ENCODE assay signal across 8 cellular contexts in genomic region chr19:18479964-18480723, GRCh38. TPM values are rescaled to one million over a fixed set of nuclear protein-coding genes. Genes with fewer than 3 reads are reported as not detected.
DNase-seq lines count a peak whose midpoint lies in the region; ATAC-seq and TF ChIP-seq lines count a peak whose summit lies in the region.

No MANE protein-coding gene starts in this region.

- H3K27me3 ChIP-seq in OCI-LY3 (ENCODE audit: low read depth, low read length): no peaks in the 10 kb centered on the region
- H3K27me3 ChIP-seq in neuronal stem cell (ENCODE audit: control insufficient read depth in 3 of 3, insufficient read depth in 3 of 3, low read depth in 1 of 3, low read length in 3 of 3): no peaks in the 10 kb centered on the region

- H3K4me3 ChIP-seq in OCI-LY3 (ENCODE audit: low read length) (no peak overlapping the region), neuronal stem cell (ENCODE audit: low read length in 2 of 2) (no peak overlapping the region)

- no peak overlapping the region for H3K4ac ChIP-seq in neuronal stem cell (ENCODE audit: low read length)

- no peaks in the 10 kb centered on the region for H3K9me3 Mint-ChIP-seq in endothelial cell (ENCODE audit: unreplicated experiment)

- no peak overlapping the region for H3K4me3 Mint-ChIP-seq in endothelial cell (ENCODE audit: unreplicated experiment)

- H2AK5ac ChIP-seq in neuronal stem cell (ENCODE audit: low read depth, low read length): no peak overlapping the region

- peak; percentile 82 for DNase-seq in EL
- DNase-seq in endothelial cell (ENCODE audit: low spot score): no peak
- no peak for DNase-seq in neuronal stem cell (ENCODE audit: low spot score)
- no peak for DNase-seq in NCI-H1048 (lab: John Stamatoyannopoulos, UW)
- no peak for DNase-seq in NCI-H2081 treated with DMSO at 0.1 percent for 48 hours (lab: John Stamatoyannopoulos, UW)

- H2BK5ac ChIP-seq in neuronal stem cell (ENCODE audit: low read length): no peak overlapping the region

- peaks cover 98% of the 10 kb centered on the region for H3K79me2 ChIP-seq in OCI-LY3 (ENCODE audit: low read length)

- TF ChIP-seq CTCF in OCI-LY3 (IDR thresholded peaks at IDR 0.05; ENCODE audit: low read depth, low read length): no peak
- no peak for TF ChIP-seq CTCF in endothelial cell (IDR thresholded peaks at IDR 0.05; ENCODE audit: unreplicated experiment)

- H2AFZ ChIP-seq in OCI-LY3 (ENCODE audit: low read depth, low read length): no peak overlapping the region
- no peak overlapping the region for H2AFZ ChIP-seq in neuronal stem cell (ENCODE audit: low read length)

- H3K36me3 Mint-ChIP-seq in endothelial cell (ENCODE audit: low read depth, unreplicated experiment): peaks cover 18% of the 10 kb centered on the region

- H3K9me3 ChIP-seq in OCI-LY3 (ENCODE audit: insufficient read depth, low read length) (no peaks in the 10 kb centered on the region), neuronal stem cell (replicated peaks in 1 of 2; ENCODE audit: control insufficient read depth in 2 of 2, insufficient read depth in 1 of 2, low read depth in 1 of 2, low read length in 2 of 2) (peaks cover 2 to 15% of the 10 kb centered on the region in 2 donors)

- H4K8ac ChIP-seq in neuronal stem cell (ENCODE audit: low read depth, low read length): no peak overlapping the region

- H3K36me3 ChIP-seq in OCI-LY3 (replicated peaks; ENCODE audit: low read depth, low read length): peaks cover 8% of the 10 kb centered on the region
- H3K36me3 ChIP-seq in neuronal stem cell (replicated peaks in 1 of 2; ENCODE audit: control insufficient read depth in 2 of 2, insufficient read depth in 2 of 2, low read length in 2 of 2): no peaks in the 10 kb centered on the region

- H3K14ac ChIP-seq in neuronal stem cell (ENCODE audit: low read length): peak overlapping the region; percentile 47

- peaks cover 17% of the 10 kb centered on the region for H3K27me3 Mint-ChIP-seq in endothelial cell (ENCODE audit: unreplicated experiment)

- no peak overlapping the region for H3K9ac ChIP-seq in OCI-LY3 (ENCODE audit: low read length)
- peak overlapping the region; percentile 51 for H3K9ac ChIP-seq in neuronal stem cell (ENCODE audit: low read depth, low read length, poor library complexity)

- ATAC-seq in HG03025 (IDR thresholded peaks at IDR 0.05; ENCODE audit: low FRiP score, unreplicated experiment) (no peak), GM19328 (IDR thresholded peaks at IDR 0.05; ENCODE audit: unreplicated experiment) (no peak)

- H3K18ac ChIP-seq in neuronal stem cell (ENCODE audit: low read length): no peak overlapping the region

- peaks cover 36% of the 10 kb centered on the region for H3K4me1 Mint-ChIP-seq in endothelial cell (ENCODE audit: unreplicated experiment)

- H3K4me2 ChIP-seq in OCI-LY3 (ENCODE audit: low read length) (0 out of 2 replicates have a peak overlapping the region, but pooled peaks have one; percentile 9), neuronal stem cell (ENCODE audit: insufficient read depth, low read length, poor library complexity, severe bottlenecking) (no peak overlapping the region)

- H3K4me1 ChIP-seq in OCI-LY3 (ENCODE audit: low read length) (peaks cover 21% of the 10 kb centered on the region), neuronal stem cell (ENCODE audit: control insufficient read depth in 2 of 2, insufficient read depth in 1 of 2, low read depth in 1 of 2, low read length in 2 of 2) (peaks cover 0 to 9% of the 10 kb centered on the region in 2 donors)

- no peak overlapping the region for H2BK12ac ChIP-seq in neuronal stem cell (ENCODE audit: low read length)

- H3K27ac ChIP-seq in OCI-LY3 (ENCODE audit: low read length) (no peak overlapping the region), neuronal stem cell (replicated peaks; ENCODE audit: low read length) (no peak overlapping the region)

- H3K23ac ChIP-seq in neuronal stem cell (ENCODE audit: low read depth, low read length, poor library complexity): no peak overlapping the region

- H2BK120ac ChIP-seq in neuronal stem cell (ENCODE audit: low read depth, low read length): no peak overlapping the region

- H4K91ac ChIP-seq in neuronal stem cell (ENCODE audit: low read depth, low read length, poor library complexity): no peak overlapping the region

- peak overlapping the region; percentile 89 for H3K27ac Mint-ChIP-seq in endothelial cell (ENCODE audit: unreplicated experiment)

- H4K20me1 ChIP-seq in OCI-LY3 (ENCODE audit: insufficient read depth, low read length): peaks cover 92% of the 10 kb centered on the region

- H3K79me1 ChIP-seq in neuronal stem cell (ENCODE audit: low read depth, low read length): peaks cover 14% of the 10 kb centered on the region

- WGBS in neuronal stem cell (ENCODE audit: extremely low coverage in 2 of 2, insufficient read length in 2 of 2, insufficient replicate concordance in 1 of 2), 2 donors: no CpG with 5 or more reads among the region's 16 CpGs

- no peak overlapping the region for H2BK15ac ChIP-seq in neuronal stem cell (ENCODE audit: low read length)

RNA-seq across cellular contexts. Expression of gene ELL, which starts 41.7 kb away (rescaled TPM):
- 11.0 TPM for total RNA-seq in endothelial cell (ENCODE audit: unreplicated experiment)
- 5.2 TPM for polyA plus RNA-seq in neuronal stem cell (2013, experiment 1 of 2)
- polyA plus RNA-seq in neuronal stem cell (2013, experiment 2 of 2): 5.2 TPM

RNA-seq across cellular contexts. Expression of gene ISYNA1, which starts 42.2 kb away (rescaled TPM):
- 68.5 TPM for total RNA-seq in endothelial cell (ENCODE audit: unreplicated experiment)
- 318 TPM for polyA plus RNA-seq in neuronal stem cell (2013, experiment 1 of 2)
- polyA plus RNA-seq in neuronal stem cell (2013, experiment 2 of 2): 304 TPM
